Comparison of ENCODE assay signal across 12 cellular contexts in genomic region chr10:34299105-34299611, GRCh38.
DNase-seq lines count a peak whose midpoint lies in the region; ATAC-seq, FAIRE-seq and TF ChIP-seq lines count a peak whose summit lies in the region.
"Had no signal": no experiment of that assay in that cellular context is flagged by ENCODE, and none has a peak within 500 bp of the region (broad histone marks: within the 10 kb centered on the region; RNA-seq: fewer than 3 reads in every experiment).

No MANE protein-coding gene starts in this region.

- no peak overlapping the region for H2BK5ac ChIP-seq in IMR-90 (ENCODE audit: low read depth, low read length, poor library complexity, severe bottlenecking)

- peak overlapping the region; percentile 50; the same call in 1 of the 2 replicates for H2AK5ac ChIP-seq in IMR-90 (ENCODE audit: low read depth, low read length)

- H2BK120ac ChIP-seq in IMR-90 (ENCODE audit: low read depth, low read length) = peak overlapping the region; percentile 65

- intact Hi-C loops in IMR-90 (cut with micrococcal nuclease) (no loop called here), gastrocnemius medialis (cut with DNase I; ENCODE audit: low total_unique reads) (no loop called here)

- no peaks in the 10 kb centered on the region for H3K79me1 ChIP-seq in IMR-90 (ENCODE audit: low read depth in 1 of 2, low read length in 2 of 2)

- H3K27me3 ChIP-seq in IMR-90 (ENCODE audit: control insufficient read depth, insufficient read depth, low read length) = no peaks in the 10 kb centered on the region
- H3K27me3 ChIP-seq in bronchial epithelial cell (ENCODE audit: control insufficient read depth, insufficient read depth, low read length) = no peaks in the 10 kb centered on the region
- no peaks in the 10 kb centered on the region for H3K27me3 ChIP-seq in gastrocnemius medialis
- H3K27me3 ChIP-seq: BLaER1 had no signal

- 0 out of 2 replicates have a peak, but pooled peaks cover 4% of the 10 kb centered on the region for H3K9me1 ChIP-seq in IMR-90 (ENCODE audit: insufficient read depth, low read length)

- CTCF ChIA-PET in IMR-90 (lab: Yijun Ruan, JAX) = no interaction called here

- H2AK9ac ChIP-seq in IMR-90 (replicated peaks; ENCODE audit: low read depth, low read length, poor library complexity) = no peak overlapping the region

- peak overlapping the region; percentile 54 for H3K14ac ChIP-seq in IMR-90 (replicated peaks; ENCODE audit: low read depth, low read length)

- peak; percentile 54 for ATAC-seq in IMR-90 (ENCODE audit: low read depth)
- ATAC-seq in gastrocnemius medialis = no peak
- ATAC-seq: activated CD8-positive, alpha-beta T cell treated with anti-CD3 and anti-CD28 coated beads for 36 hours had no signal

- H3K18ac ChIP-seq in IMR-90 (ENCODE audit: low read depth, low read length) = no peak overlapping the region

- H2AFZ ChIP-seq in IMR-90 (replicated peaks; ENCODE audit: low read length, poor library complexity) = no peak overlapping the region

- POLR2A ChIA-PET in IMR-90 (lab: Charles Lee; ENCODE audit: unreplicated experiment) = no interaction called here

- H4K5ac ChIP-seq in IMR-90 (ENCODE audit: low read depth, low read length) = no peak overlapping the region

- in situ Hi-C loops in Caki2 (cut with HindIII; ENCODE audit: low pct_unique_long_range_greater_than_20kb, low sequenced_read_pairs) (no loop called here), IMR-90 (cut with MboI; ENCODE audit: low sequenced_read_pairs) (no loop called here), gastrocnemius medialis (cut with MboI; ENCODE audit: low sequenced_read_pairs in 4 of 4) (no loop called here)

- 0 out of 2 replicates have a peak overlapping the region, but pooled peaks have one; percentile 9 for H4K91ac ChIP-seq in IMR-90 (ENCODE audit: insufficient read depth, low read depth, low read length)

- H3K4me1 ChIP-seq in IMR-90 (ENCODE audit: control insufficient read depth, insufficient read depth, low read length) (peaks cover 8% of the 10 kb centered on the region), mesodermal cell (ENCODE audit: control insufficient read depth, insufficient read depth, low read length, poor library complexity, severe bottlenecking) (peaks cover 18% of the 10 kb centered on the region), gastrocnemius medialis (no peaks in the 10 kb centered on the region)

- H2BK20ac ChIP-seq in IMR-90 (ENCODE audit: low read depth, low read length) = peak overlapping the region; percentile 51; the same call in 1 of the 2 replicates

- TF ChIP-seq POLR2A in IMR-90 (IDR thresholded peaks at IDR 0.05; ENCODE audit: low read depth, low read length) = no peak
- TF ChIP-seq POLR2A in gastrocnemius medialis (IDR thresholded peaks at IDR 0.05) = no peak

- H2BK15ac ChIP-seq in IMR-90 (ENCODE audit: low read depth, low read length) = 0 out of 3 replicates have a peak overlapping the region, but pooled peaks have one; percentile 6

- no peak for TF ChIP-seq CTCF in IMR-90 (conservative IDR thresholded peaks at IDR 0.05; ENCODE audit: low read depth, low read length)
- no peak for TF ChIP-seq CTCF in bronchial epithelial cell (IDR thresholded peaks at IDR 0.05; ENCODE audit: insufficient read depth, low read length, severe bottlenecking)
- no peak for TF ChIP-seq CTCF in gastrocnemius medialis (IDR thresholded peaks at IDR 0.05 in 4 of 5, conservative IDR thresholded peaks at IDR 0.05 in 1 of 5)

- peak overlapping the region; percentile 65 for H3K23ac ChIP-seq in IMR-90 (ENCODE audit: low read depth, low read length)

- no peaks in the 10 kb centered on the region for H3K9me3 ChIP-seq in IMR-90 (ENCODE audit: control insufficient read depth, insufficient read depth, low read length)
- no peaks in the 10 kb centered on the region for H3K9me3 ChIP-seq in mesodermal cell (ENCODE audit: control insufficient read depth, low read length)
- no peaks in the 10 kb centered on the region for H3K9me3 ChIP-seq in gastrocnemius medialis
- H3K9me3 ChIP-seq: BLaER1 had no signal

- H4K8ac ChIP-seq in IMR-90 (ENCODE audit: low read depth in 2 of 2, low read length in 2 of 2) = no peak overlapping the region

- TF ChIP-seq RAD21 in IMR-90 (IDR thresholded peaks at IDR 0.05; ENCODE audit: low read length) = no peak

- no peak overlapping the region for H3K56ac ChIP-seq in IMR-90 (ENCODE audit: extremely low read depth, insufficient read depth, low read length)

- H3K4me3 ChIP-seq in IMR-90 (ENCODE audit: insufficient read depth, low read depth, low read length) = no peak overlapping the region
- H3K4me3 ChIP-seq in bronchial epithelial cell (ENCODE audit: low read depth, low read length) = no peak overlapping the region
- H3K4me3 ChIP-seq in mesodermal cell (ENCODE audit: extremely low read depth, insufficient read depth, low read length, poor library complexity, severe bottlenecking) = no peak overlapping the region
- H3K4me3 ChIP-seq in gastrocnemius medialis = no peak overlapping the region
- H3K4me3 ChIP-seq: BLaER1 had no signal

- peak overlapping the region; percentile 9; the same call in 1 of the 2 replicates for H3K4me2 ChIP-seq in IMR-90 (ENCODE audit: low read depth, low read length)
- H3K4me2 ChIP-seq: BLaER1 had no signal

- H3K9ac ChIP-seq in IMR-90 (ENCODE audit: low read depth, low read length) = no peak overlapping the region
- H3K9ac ChIP-seq: BLaER1 had no signal

- H3K36me3 ChIP-seq in IMR-90 (ENCODE audit: control insufficient read depth, insufficient read depth, low read length) (no peaks in the 10 kb centered on the region), bronchial epithelial cell (ENCODE audit: control insufficient read depth, insufficient read depth, low read length) (no peaks in the 10 kb centered on the region), mesodermal cell (ENCODE audit: control insufficient read depth, insufficient read depth, low read length) (no peaks in the 10 kb centered on the region), gastrocnemius medialis (no peaks in the 10 kb centered on the region)
- H3K36me3 ChIP-seq: BLaER1 had no signal

- no peak overlapping the region for H3K27ac ChIP-seq in IMR-90 (ENCODE audit: insufficient read depth, low read length)
- H3K27ac ChIP-seq in mesodermal cell (ENCODE audit: low read depth, low read length, severe bottlenecking) = peak overlapping the region; percentile 32
- H3K27ac ChIP-seq in gastrocnemius medialis = no peak overlapping the region
- H3K27ac ChIP-seq: BLaER1 had no signal

- DNase-seq in Caki2 (ENCODE audit: low read depth) (peak; percentile 25), IMR-90 (peak; percentile 55), bronchial epithelial cell (ENCODE audit: low read depth) (peak; percentile 18), HuH-7.5 (ENCODE audit: low spot score) (no peak), AG08396 (ENCODE audit: low spot score) (no peak), SW480 (ENCODE audit: low spot score) (no peak), gastrocnemius medialis (no peak)
- DNase-seq: activated CD8-positive, alpha-beta T cell treated with anti-CD3 and anti-CD28 coated beads for 36 hours; erythroblast; NCI-H226 had no signal

- no TSS peak for BruUV-seq in IMR-90 (replicated peaks; lab: Mats Ljungman, UMichigan)

- H3K4ac ChIP-seq in IMR-90 (ENCODE audit: low read depth, low read length) = peak overlapping the region; percentile 46; the same call in 1 of the 2 replicates

- peaks cover 3% of the 10 kb centered on the region; the same call in 1 of the 2 replicates for H4K20me1 ChIP-seq in IMR-90 (ENCODE audit: insufficient read depth, low read length)
- H4K20me1 ChIP-seq: BLaER1 had no signal

- FAIRE-seq in bronchial epithelial cell (lab: Jason Lieb, UNC) = no peak

- dilution Hi-C loops in IMR-90 (cut with HindIII; ENCODE audit: low sequenced_read_pairs, unreplicated experiment) = no loop called here

- WGBS in IMR-90 (ENCODE audit: extremely low coverage in 2 of 2, insufficient read length in 1 of 2), 2 experiments = no CpG with 5 or more reads among the region's 3 CpGs
- 83 to 93% methylated on average over 2 of the region's 3 CpGs for WGBS in mesodermal cell (ENCODE audit: insufficient coverage in 2 of 2), 2 experiments

TF ChIP-seq in IMR-90, 13 proteins besides CTCF, POLR2A, EP300 and RAD21:
- TF ChIP-seq RFX5 (IDR thresholded peaks at IDR 0.05; ENCODE audit: low read depth, low read length) (no peak), MXI1 (IDR thresholded peaks at IDR 0.05; ENCODE audit: borderline replicate concordance, low read depth, low read length) (no peak), SMC3 (IDR thresholded peaks at IDR 0.05; ENCODE audit: low read depth, low read length) (no peak), BHLHE40 (IDR thresholded peaks at IDR 0.05; ENCODE audit: low read depth, low read length) (no peak), FOS (IDR thresholded peaks at IDR 0.05; ENCODE audit: low read depth, low read length) (0 out of 2 replicates have a peak, but pooled peaks have one; percentile 8), NFE2L2 (IDR thresholded peaks at IDR 0.05; ENCODE audit: low read depth, low read length) (no peak), MAFK (IDR thresholded peaks at IDR 0.05; ENCODE audit: low read depth, low read length) (peak; percentile 54), USF2 (IDR thresholded peaks at IDR 0.05; ENCODE audit: low read depth, low read length) (no peak), RCOR1 (IDR thresholded peaks at IDR 0.05; ENCODE audit: insufficient replicate concordance, low read length) (no peak), CEBPB (IDR thresholded peaks at IDR 0.05; ENCODE audit: low read depth, low read length) (no peak)

Comparison
In these comparisons a context has a peak if more than half of its experiments do, and no peak if none do; other contexts are left out.
1. DNase-seq: peak in Caki2 (single experiment), IMR-90 (single experiment) and bronchial epithelial cell (single experiment); none in HuH-7.5 (single experiment), AG08396 (single experiment), SW480 (single experiment) and gastrocnemius medialis (0 of 2).